6 cellular contexts compared by ENCODE assay signal in genomic region chr7:153320005-153320404, GRCh38.
"Had no signal": no experiment of that assay in that cellular context is flagged by ENCODE, and none has a peak within 500 bp of the region (broad histone marks: within the 10 kb centered on the region; RNA-seq: fewer than 3 reads in every experiment).

No MANE protein-coding gene starts in this region.

- H3K4me1 Mint-ChIP-seq: IgD-negative memory B cell had no signal

- H3K4me3 Mint-ChIP-seq: HFFc6, IgD-negative memory B cell had no signal

- H3K27me3 Mint-ChIP-seq: IgD-negative memory B cell had no signal

- DNase-seq: GOT3, H7, HFFc6 had no signal

- H3K27ac Mint-ChIP-seq: HFFc6, IgD-negative memory B cell had no signal

- ATAC-seq: HCT116, HepG2 had no signal
